Comparison of ENCODE assay signal across 23 cellular contexts in the genomic region with DNA sequence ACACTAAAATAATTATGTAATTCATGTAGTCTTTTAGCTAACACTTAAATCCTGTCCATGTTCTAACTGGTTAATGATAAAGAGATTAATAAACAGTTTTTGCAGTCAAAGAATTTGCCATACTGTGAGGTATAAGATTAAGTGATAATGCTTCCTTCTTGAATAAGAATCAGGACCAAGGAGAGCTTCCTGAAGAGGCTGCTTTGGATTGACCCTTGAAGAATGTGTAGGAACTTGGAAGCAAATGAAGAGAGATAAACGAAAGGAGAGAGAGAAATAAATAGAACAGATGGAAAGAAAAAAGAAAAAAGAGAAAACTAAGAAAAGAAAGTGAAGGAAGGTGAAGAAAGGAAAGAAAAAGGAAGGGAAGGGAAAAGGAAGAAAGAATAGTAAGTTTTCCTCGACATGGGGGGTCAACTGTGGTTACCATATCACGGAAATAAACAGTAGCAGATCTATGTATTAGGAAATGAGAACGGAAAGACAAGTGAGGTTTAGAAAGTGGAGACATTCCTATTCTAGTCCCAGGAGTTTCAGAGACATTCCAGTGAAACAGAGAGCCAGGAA.
DNase-seq lines count a peak whose midpoint lies in the region; ATAC-seq, FAIRE-seq and TF ChIP-seq lines count a peak whose summit lies in the region.
"Had no signal": no experiment of that assay in that cellular context is flagged by ENCODE, and none has a peak within 500 bp of the region (broad histone marks: within the 10 kb centered on the region; RNA-seq: fewer than 3 reads in every experiment).

No MANE protein-coding gene starts in this region.

- CTCF ChIA-PET in A673 (lab: Charles Lee), result interaction anchor here (1.0 to 1.6 kb wide), 2 partner anchors 235 to 257 kb away, joined by 6 to 10 read pairs; no protein-coding TSS in a partner anchor
- CTCF ChIA-PET in WTC11 (lab: Charles Lee), result interaction anchor here (0.7 to 1.4 kb wide), 5 partner anchors 13 to 257 kb away, joined by 3 to 10 read pairs (median 3); no protein-coding TSS in a partner anchor

- peaks cover 16% of the 10 kb centered on the region for H3K4me1 ChIP-seq in A673 (ENCODE audit: insufficient read depth, low read length, poor library complexity, severe bottlenecking)
- H3K4me1 ChIP-seq: right lobe of liver, suprapubic skin, upper lobe of right lung had no signal

- peak overlapping the region; percentile 27 for H3K27ac Mint-ChIP-seq in WTC11
- H3K27ac Mint-ChIP-seq: CD14-positive monocyte; T-helper 2 cell treated with Interferon-gamma antibody and Interleukin-4, amounts not matched to agents 5 μg/mL and 100 μg/mL, for 36 hours had no signal

- no peaks in the 10 kb centered on the region for H3K27me3 ChIP-seq in A673 (replicated peaks; ENCODE audit: insufficient read depth, low read depth, low read length, poor library complexity)
- no peaks in the 10 kb centered on the region for H3K27me3 ChIP-seq in H7 (ENCODE audit: control insufficient read depth, insufficient read depth, low read length)
- H3K27me3 ChIP-seq: neutrophil, right lobe of liver, suprapubic skin, upper lobe of right lung had no signal

- peak; percentile 17 for DNase-seq in A673 (ENCODE audit: low spot score)
- peak; percentile 17 for DNase-seq in H7
- DNase-seq in WTC11 (ENCODE audit: low spot score), result no peak
- peak; percentile 3 for DNase-seq in iris pigment epithelial cell (ENCODE audit: low read depth)
- no peak for DNase-seq in NCI-H2171 treated with DMSO at 0.1 percent for 48 hours (lab: John Stamatoyannopoulos, UW)
- no peak for DNase-seq in hepatic stellate cell (ENCODE audit: low spot score)
- no peak for DNase-seq in GM19239 (ENCODE audit: insufficient read length, low spot score)
- DNase-seq in NCI-H1417 treated with DMSO at 0.1 percent for 48 hours (lab: John Stamatoyannopoulos, UW), result no peak
- DNase-seq: activated CD8-positive, alpha-beta memory T cell treated with anti-CD3 and anti-CD28 coated beads for 24 hours; activated gamma-delta T cell treated with Interleukin-2 at 50 U/mL for 16 hours; activated T-cell treated with anti-CD3 and anti-CD28 coated beads, Interleukin-2, amount 50 U/mL, for 1 hour; NCI-H1436 treated with DMSO at 0.1 percent for 48 hours; stimulated activated naive CD4-positive, alpha-beta T cell had no signal

- peaks cover 32% of the 10 kb centered on the region for H3K4me1 Mint-ChIP-seq in WTC11
- H3K4me1 Mint-ChIP-seq: CD14-positive monocyte had no signal

- no peaks in the 10 kb centered on the region for H3K36me3 Mint-ChIP-seq in WTC11
- H3K36me3 Mint-ChIP-seq: brain, CD14-positive monocyte had no signal

- peaks cover 4% of the 10 kb centered on the region for H3K9me3 Mint-ChIP-seq in WTC11
- H3K9me3 Mint-ChIP-seq: CD14-positive monocyte; T-helper 2 cell treated with Interferon-gamma antibody and Interleukin-4, amounts not matched to agents 5 μg/mL and 100 μg/mL, for 36 hours had no signal

- no peak for FAIRE-seq in GM19239 (lab: Jason Lieb, UNC)

- no peaks in the 10 kb centered on the region for H3K9me3 ChIP-seq in A673 (ENCODE audit: low read depth, low read length, poor library complexity, severe bottlenecking)
- H3K9me3 ChIP-seq: neutrophil, right lobe of liver, suprapubic skin, upper lobe of right lung had no signal

- peak overlapping the region; percentile 3 for H3K4me3 Mint-ChIP-seq in WTC11
- H3K4me3 Mint-ChIP-seq: brain; CD14-positive monocyte; H9; T-helper 2 cell treated with Interferon-gamma antibody and Interleukin-4, amounts not matched to agents 5 μg/mL and 100 μg/mL, for 36 hours had no signal

- no peak for TF ChIP-seq CTCF in A673 (conservative IDR thresholded peaks at IDR 0.05; ENCODE audit: low read depth, low read length)
- TF ChIP-seq CTCF in WTC11 (IDR thresholded peaks at IDR 0.05), result no peak

- no peak overlapping the region for H3K27ac ChIP-seq in A673 (ENCODE audit: low read depth, low read length, poor library complexity, severe bottlenecking)
- H3K27ac ChIP-seq: KMS-11, neutrophil, right lobe of liver, SK-N-MC, suprapubic skin, upper lobe of right lung had no signal

- ATAC-seq in WTC11, result peak; percentile 52

- H3K4me3 ChIP-seq in A673 (ENCODE audit: low read depth, low read length, poor library complexity, severe bottlenecking) (no peak overlapping the region), H7 (ENCODE audit: insufficient read depth, low read depth, low read length) (no peak overlapping the region)
- H3K4me3 ChIP-seq: right lobe of liver, suprapubic skin, upper lobe of right lung had no signal

- no TSS peak for BruUV-seq in A673 (replicated peaks; lab: Mats Ljungman, UMichigan)

- no peaks in the 10 kb centered on the region; the same call in 1 of the 2 replicates for H3K27me3 Mint-ChIP-seq in WTC11 (ENCODE audit: low read depth)
- H3K27me3 Mint-ChIP-seq: brain had no signal

- intact Hi-C loops in A673 (cut with micrococcal nuclease; ENCODE audit: unreplicated experiment), result loop anchor here (1.0 to 5.0 kb wide), 3 partner anchors 235 to 399 kb away; no protein-coding TSS in a partner anchor

- POLR2A ChIA-PET in A673 (lab: Charles Lee; ENCODE audit: low non-redundant PET), result no interaction called here
- POLR2A ChIA-PET in WTC11 (lab: Charles Lee), result no interaction called here

- no peaks in the 10 kb centered on the region for H3K36me3 ChIP-seq in A673 (ENCODE audit: insufficient read depth, low read length, poor library complexity, severe bottlenecking)
- no peaks in the 10 kb centered on the region for H3K36me3 ChIP-seq in H7 (replicated peaks; ENCODE audit: control insufficient read depth, insufficient read depth, low read length)
- H3K36me3 ChIP-seq: neutrophil, right lobe of liver, suprapubic skin, upper lobe of right lung had no signal

TF ChIP-seq in WTC11, 78 proteins besides CTCF, POLR2A, EP300 and RAD21:
- TF ChIP-seq, protein P1, sequence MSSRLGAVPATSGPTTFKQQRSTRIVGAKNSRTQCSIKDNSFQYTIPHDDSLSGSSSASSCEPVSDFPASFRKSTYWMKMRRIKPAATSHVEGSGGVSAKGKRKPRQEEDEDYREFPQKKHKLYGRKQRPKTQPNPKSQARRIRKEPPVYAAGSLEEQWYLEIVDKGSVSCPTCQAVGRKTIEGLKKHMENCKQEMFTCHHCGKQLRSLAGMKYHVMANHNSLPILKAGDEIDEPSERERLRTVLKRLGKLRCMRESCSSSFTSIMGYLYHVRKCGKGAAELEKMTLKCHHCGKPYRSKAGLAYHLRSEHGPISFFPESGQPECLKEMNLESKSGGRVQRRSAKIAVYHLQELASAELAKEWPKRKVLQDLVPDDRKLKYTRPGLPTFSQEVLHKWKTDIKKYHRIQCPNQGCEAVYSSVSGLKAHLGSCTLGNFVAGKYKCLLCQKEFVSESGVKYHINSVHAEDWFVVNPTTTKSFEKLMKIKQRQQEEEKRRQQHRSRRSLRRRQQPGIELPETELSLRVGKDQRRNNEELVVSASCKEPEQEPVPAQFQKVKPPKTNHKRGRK (CRISPR knock-in tag; IDR thresholded peaks at IDR 0.05; ENCODE audit: borderline replicate concordance), result 0 out of 2 replicates have a peak, but pooled peaks have one; percentile 18
- no peak for TF ChIP-seq ZNF219 (CRISPR knock-in tag; IDR thresholded peaks at IDR 0.05; ENCODE audit: borderline replicate concordance)

Comparison
In these comparisons a context has a peak if more than half of its experiments do, and no peak if none do; other contexts are left out.
1. DNase-seq: peak in A673 (single experiment), H7 (single experiment) and iris pigment epithelial cell (single experiment); none in WTC11 (single experiment), NCI-H2171 treated with DMSO at 0.1 percent for 48 hours (single experiment), hepatic stellate cell (single experiment), GM19239 (single experiment) and NCI-H1417 treated with DMSO at 0.1 percent for 48 hours (single experiment).